ENCODE assay signal across 23 cellular contexts in the genomic region with DNA sequence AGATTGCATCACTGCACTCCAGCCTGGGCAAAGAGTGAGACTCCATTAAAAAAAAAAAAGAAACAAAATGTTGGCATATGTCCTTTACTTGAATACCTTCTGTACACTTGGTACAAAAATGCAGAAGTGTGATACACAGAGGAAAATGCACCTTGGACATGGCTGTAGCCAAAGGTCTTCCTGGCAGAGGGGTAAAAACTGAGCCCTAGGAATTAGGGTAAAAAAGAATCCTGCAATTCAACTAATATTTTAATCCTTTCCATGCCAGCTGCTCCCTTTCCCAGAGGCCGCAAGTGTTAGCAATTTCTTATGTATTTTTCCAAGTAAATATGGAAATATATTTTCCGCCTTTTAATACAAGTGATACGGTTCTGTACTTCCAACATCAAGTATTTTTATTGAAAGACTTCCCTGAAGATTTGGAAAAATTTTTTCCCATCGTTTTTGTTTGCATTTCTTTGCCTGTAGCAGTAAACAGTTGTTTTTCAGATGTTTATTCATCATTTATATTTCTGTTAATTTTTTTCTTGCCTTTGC. TPM values are rescaled to one million over a fixed set of nuclear protein-coding genes. Genes with fewer than 3 reads are reported as not detected.
"Had no signal": no experiment of that assay in that cellular context is flagged by ENCODE, and none has a peak within 500 bp of the region (broad histone marks: within the 10 kb centered on the region; RNA-seq: fewer than 3 reads in every experiment).

No MANE protein-coding gene starts in this region.

- H3K9ac ChIP-seq: SK-N-SH had no signal

- H3K4me2 ChIP-seq: SK-N-SH had no signal

- H3K9me2 ChIP-seq: SK-N-SH had no signal

- H3K9me3 ChIP-seq: SK-N-SH had no signal

- ATAC-seq: Panc1, PC-3 had no signal

- DNase-seq: IMR-90, Karpas-422, KG1, MM.1S, NCI-H1092 treated with DMSO at 0.1 percent for 48 hours, NCI-H1436, NCI-H187, NCI-H2029, NCI-H2081 treated with DMSO at 0.1 percent for 48 hours, NCI-H2171, NCI-H226, NCI-H446, NCI-H510A, NCI-H524 treated with DMSO at 0.1 percent for 48 hours, NCI-H69, NCI-H774, PC-3, SHP77, SK-N-SH had no signal

- H3K27ac ChIP-seq: RWPE1 had no signal

RNA-seq across cellular contexts. Expression of a gene that starts 26.2 kb away (rescaled TPM):
- total RNA-seq: HT-29, IMR-90, OCI-LY7, PC-3 had no signal
- polyA plus RNA-seq: IMR-90, SK-N-SH had no signal
